9 cellular contexts compared by ENCODE assay signal in the genomic region with DNA sequence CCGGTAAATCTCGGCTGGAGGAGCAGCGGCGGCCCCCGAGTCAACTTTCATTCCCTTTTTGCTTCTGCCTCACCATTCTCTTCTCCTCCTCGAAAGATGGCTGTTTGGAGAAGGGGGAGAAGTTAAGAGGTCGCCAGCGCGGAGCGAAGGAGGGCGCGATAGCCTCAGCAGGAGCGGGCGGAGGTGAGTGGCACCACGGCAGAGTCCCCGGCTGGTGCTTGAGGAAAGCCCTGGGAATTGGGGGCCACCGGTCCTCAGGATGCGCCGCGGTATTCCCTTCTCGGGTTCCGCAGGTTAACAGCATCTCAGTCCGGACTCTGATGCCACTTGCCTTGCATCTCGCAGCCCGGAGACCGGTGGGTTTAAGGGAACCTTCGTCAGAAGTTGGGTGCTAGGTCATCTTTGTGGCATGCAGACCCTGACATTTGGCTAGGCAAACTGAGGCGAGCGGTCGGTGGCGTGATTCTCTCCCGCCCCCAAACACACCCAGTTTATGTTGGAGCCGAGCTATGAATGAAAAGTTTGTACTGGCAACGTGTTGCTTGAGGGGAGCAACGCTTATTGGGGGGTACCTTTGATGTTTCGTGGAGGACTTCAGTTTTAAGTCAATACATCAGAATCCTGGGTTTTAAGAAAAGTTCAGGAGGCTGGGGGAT. TPM values are rescaled to one million over a fixed set of nuclear protein-coding genes. Genes with fewer than 3 reads are reported as not detected.
DNase-seq lines count a peak whose midpoint lies in the region; ATAC-seq and TF ChIP-seq lines count a peak whose summit lies in the region.
"Had no signal": no experiment of that assay in that cellular context is flagged by ENCODE, and none has a peak within 500 bp of the region (broad histone marks: within the 10 kb centered on the region; RNA-seq: fewer than 3 reads in every experiment).

No MANE protein-coding gene starts in this region.

- peaks cover 3 to 15% (median 13%) of the 10 kb centered on the region in 3 donors for H3K27me3 Mint-ChIP-seq in immature natural killer cell (ENCODE audit: low read depth in 3 of 3)

- H3K9me3 Mint-ChIP-seq in immature natural killer cell: peaks cover 0 to 13% (median 3%) of the 10 kb centered on the region in 6 donors

- peaks cover 0 to 8% (median 3%) of the 10 kb centered on the region in 3 donors for H3K36me3 Mint-ChIP-seq in immature natural killer cell

- DNase-seq in Ammon's horn (ENCODE audit: low spot score) (peak; percentile 5), HL-60 (ENCODE audit: low read depth in 1 of 2, low spot score in 1 of 2) (no peak), astrocyte of the cerebellum (ENCODE audit: low read depth) (no peak), immature natural killer cell (no peak), SW480 (ENCODE audit: low spot score) (no peak)
- DNase-seq in stimulated activated CD8-positive, alpha-beta memory T cell treated with anti-CD3 and anti-CD28 coated beads, Interleukin-4, amount 100 ng/mL, for 48 hours: peak; percentile 24

- in situ Hi-C loops in astrocyte of the cerebellum (cut with HindIII; ENCODE audit: low sequenced_read_pairs): no loop called here

- ATAC-seq in GM19328 (IDR thresholded peaks at IDR 0.05; ENCODE audit: unreplicated experiment): no peak
- ATAC-seq in GM21381 (IDR thresholded peaks at IDR 0.05; ENCODE audit: unreplicated experiment): no peak

- TF ChIP-seq CTCF in HL-60 (IDR thresholded peaks at IDR 0.05; ENCODE audit: insufficient read depth, low read length) (no peak), astrocyte of the cerebellum (IDR thresholded peaks at IDR 0.05; ENCODE audit: low read depth, low read length, missing control alignments) (no peak)

- H3K27me3 ChIP-seq in HL-60 (ENCODE audit: insufficient read depth, poor library complexity, severe bottlenecking): peaks cover 23% of the 10 kb centered on the region

- peak overlapping the region; percentile 76 for H3K4me3 ChIP-seq in HL-60 (replicated peaks; ENCODE audit: insufficient read depth, low read length)
- peak overlapping the region; percentile 60 for H3K4me3 ChIP-seq in astrocyte of the cerebellum (ENCODE audit: low read depth, low read length)

- peak overlapping the region; percentile 61 to 76 (median 68) for H3K4me3 Mint-ChIP-seq in immature natural killer cell

- H3K4me1 Mint-ChIP-seq in immature natural killer cell: peaks cover 2 to 8% of the 10 kb centered on the region in 2 donors

- no peak overlapping the region for H3K27ac Mint-ChIP-seq in immature natural killer cell

- H3K27ac ChIP-seq in HL-60 (replicated peaks): no peak overlapping the region

RNA-seq across cellular contexts. Expression of a gene that starts 59.5 kb away (rescaled TPM):
- polyA plus RNA-seq in immature natural killer cell: not detected
- polyA plus RNA-seq: adipose tissue had no signal

Comparison
In these comparisons a context has a peak if more than half of its experiments do, and no peak if none do; other contexts are left out.
1. DNase-seq: peak in Ammon's horn (single experiment) and stimulated activated CD8-positive, alpha-beta memory T cell treated with anti-CD3 and anti-CD28 coated beads, Interleukin-4, amount 100 ng/mL, for 48 hours (single experiment); none in HL-60 (0 of 2), astrocyte of the cerebellum (single experiment), immature natural killer cell (0 of 3) and SW480 (single experiment).